23 cellular contexts compared by ENCODE assay signal in the genomic region with DNA sequence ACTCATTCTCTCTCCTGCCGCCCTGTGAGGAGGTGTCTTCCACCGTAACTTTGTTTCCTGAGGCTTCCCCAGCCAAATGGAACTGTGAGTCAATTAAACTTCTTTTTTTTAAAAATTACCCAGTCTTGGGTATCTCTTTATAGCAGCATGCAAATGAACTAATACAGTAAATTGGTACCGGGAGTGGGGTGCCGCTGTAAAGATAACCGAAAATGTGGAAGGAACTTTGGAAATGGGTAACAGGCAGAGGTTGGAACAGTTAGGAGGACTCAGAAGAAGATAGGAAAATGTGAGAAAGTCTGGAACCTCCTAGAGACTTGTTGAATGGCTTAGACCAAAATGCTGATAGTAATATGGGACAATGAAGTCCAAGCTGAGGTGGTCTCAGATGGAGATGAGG. TPM values are rescaled to one million over a fixed set of nuclear protein-coding genes. Genes with fewer than 3 reads are reported as not detected.
A peak's percentile ranks its signal among the peaks of the same experiment; 100 is the strongest.
DNase-seq lines count a peak whose midpoint lies in the region; ATAC-seq, FAIRE-seq and TF ChIP-seq lines count a peak whose summit lies in the region.
"Had no signal": no experiment of that assay in that cellular context is flagged by ENCODE, and none has a peak within 500 bp of the region (broad histone marks: within the 10 kb centered on the region; RNA-seq: fewer than 3 reads in every experiment).

No MANE protein-coding gene starts in this region.

- no peaks in the 10 kb centered on the region for H3K27me3 ChIP-seq in endodermal cell (ENCODE audit: control insufficient read depth, insufficient read depth, low read length, poor library complexity, severe bottlenecking)
- no peaks in the 10 kb centered on the region for H3K27me3 ChIP-seq in endothelial cell of umbilical vein (ENCODE audit: control insufficient read depth in 2 of 2, insufficient read depth in 2 of 2, low read length in 2 of 2)
- H3K27me3 ChIP-seq in left lung = no peaks in the 10 kb centered on the region
- H3K27me3 ChIP-seq in sigmoid colon = no peaks in the 10 kb centered on the region
- H3K27me3 ChIP-seq: BE2C, BLaER1 had no signal

- no peak for TF ChIP-seq EP300 in sigmoid colon (IDR thresholded peaks at IDR 0.05)

- POLR2A ChIA-PET in HEK293 (lab: Yijun Ruan, JAX) (no interaction called here), endothelial cell of umbilical vein (lab: Charles Lee) (no interaction called here)

- H3K4me1 Mint-ChIP-seq in endodermal cell = peaks cover 26% of the 10 kb centered on the region
- H3K4me1 Mint-ChIP-seq: CD14-positive monocyte; CD8-positive, alpha-beta memory T cell had no signal

- ATAC-seq in left lung (no peak), HG03457 (IDR thresholded peaks at IDR 0.05; ENCODE audit: unreplicated experiment) (no peak)
- ATAC-seq: GM12878 had no signal

- intact Hi-C loops in endothelial cell of umbilical vein (cut with micrococcal nuclease) (no loop called here), left lung (cut with DNase I) (no loop called here), sigmoid colon (cut with DNase I) (no loop called here)

- H3K9me3 Mint-ChIP-seq in endodermal cell = peaks cover 51% of the 10 kb centered on the region

- dilution Hi-C loops in endothelial cell of umbilical vein (cut with MboI; ENCODE audit: extremely low pct_ligation_motif_present, low sequenced_read_pairs) = no loop called here

- H3K27me3 Mint-ChIP-seq in endodermal cell (ENCODE audit: insufficient read depth) = no peaks in the 10 kb centered on the region
- H3K27me3 Mint-ChIP-seq: CD4-positive, alpha-beta memory T cell had no signal

- H3K36me3 Mint-ChIP-seq in endodermal cell (ENCODE audit: low read depth) = peaks cover 47% of the 10 kb centered on the region

- 90 to 96% methylated on average over 5 of the region's 5 CpGs for WGBS in endodermal cell (ENCODE audit: insufficient coverage in 1 of 2, insufficient read length in 1 of 2), 2 experiments
- 89 to 98% methylated on average over 5 of the region's 5 CpGs for WGBS in sigmoid colon, 2 donors

- H3K79me2 ChIP-seq in endothelial cell of umbilical vein (ENCODE audit: control insufficient read depth, insufficient read depth, low read length) = peaks cover 57% of the 10 kb centered on the region

- H3K27ac Mint-ChIP-seq in endodermal cell = no peak overlapping the region
- H3K27ac Mint-ChIP-seq: CD4-positive, alpha-beta memory T cell; CD4-positive, CD25-positive, alpha-beta regulatory T cell; CD8-positive, alpha-beta memory T cell had no signal

- H3K9ac ChIP-seq in endodermal cell (ENCODE audit: extremely low read depth, low read length, poor library complexity, severe bottlenecking) = no peak overlapping the region
- H3K9ac ChIP-seq in endothelial cell of umbilical vein (replicated peaks; ENCODE audit: extremely low read depth, insufficient read depth, low read length) = no peak overlapping the region
- H3K9ac ChIP-seq: BLaER1 had no signal

- DNase-seq in endodermal cell (no peak), endothelial cell of umbilical vein (ENCODE audit: low read depth, low spot score) (no peak), left lung (no peak), sigmoid colon (no peak)
- DNase-seq: 8988T; ACHN; BE2C; C1 segment of cervical spinal cord; CD4-positive, alpha-beta memory T cell; CD4-positive, CD25-positive, alpha-beta regulatory T cell; CD8-positive, alpha-beta memory T cell; COR-L47; DMS79 treated with DMSO at 0.1 percent for 48 hours had no signal

- H3K4me3 ChIP-seq in HEK293 (ENCODE audit: low read depth, low read length) (no peak overlapping the region), endodermal cell (ENCODE audit: low read length) (peak overlapping the region; percentile 69), endothelial cell of umbilical vein (replicated peaks in 1 of 3; ENCODE audit: insufficient read depth in 1 of 3, low read depth in 1 of 3, low read length in 3 of 3) (no peak overlapping the region), left lung (no peak overlapping the region), sigmoid colon (no peak overlapping the region)
- H3K4me3 ChIP-seq: GM12878 had no signal

- H4K20me1 ChIP-seq in endothelial cell of umbilical vein (replicated peaks; ENCODE audit: control insufficient read depth, extremely low read depth, insufficient read depth, low read length) = no peaks in the 10 kb centered on the region

- H3K4me3 Mint-ChIP-seq in endodermal cell = no peak overlapping the region
- H3K4me3 Mint-ChIP-seq: CD14-positive monocyte; CD4-positive, alpha-beta memory T cell; CD4-positive, CD25-positive, alpha-beta regulatory T cell; CD8-positive, alpha-beta memory T cell had no signal

- H3K36me3 ChIP-seq in HEK293 (ENCODE audit: control insufficient read depth in 2 of 2, insufficient read depth in 1 of 2, low read length in 2 of 2) (no peaks in the 10 kb centered on the region), endodermal cell (ENCODE audit: control insufficient read depth, insufficient read depth, low read length) (peaks cover 19% of the 10 kb centered on the region), endothelial cell of umbilical vein (ENCODE audit: control insufficient read depth in 2 of 2, extremely low read depth in 1 of 2, insufficient read depth in 2 of 2, low read length in 2 of 2) (no peaks in the 10 kb centered on the region), left lung (no peaks in the 10 kb centered on the region), sigmoid colon (no peaks in the 10 kb centered on the region)
- H3K36me3 ChIP-seq: BE2C had no signal

- no peaks in the 10 kb centered on the region for H3K9me1 ChIP-seq in endothelial cell of umbilical vein (replicated peaks; ENCODE audit: control insufficient read depth, extremely low read depth, insufficient read depth, low read length)

- no peak overlapping the region for H3K4me2 ChIP-seq in endothelial cell of umbilical vein (ENCODE audit: insufficient read depth, low read length)
- H3K4me2 ChIP-seq: BLaER1 had no signal

- BruUV-seq in endothelial cell of umbilical vein (replicated peaks; lab: Mats Ljungman, UMichigan) = no TSS peak

- H3K9me3 ChIP-seq in HEK293 (ENCODE audit: control insufficient read depth, insufficient read depth, low read depth, low read length) (no peaks in the 10 kb centered on the region), endodermal cell (ENCODE audit: control insufficient read depth, low read length) (peaks cover 48% of the 10 kb centered on the region), endothelial cell of umbilical vein (replicated peaks; ENCODE audit: control insufficient read depth, insufficient read depth, low read length) (no peaks in the 10 kb centered on the region), left lung (peaks cover 0 to 19% of the 10 kb centered on the region in 2 donors), sigmoid colon (peaks cover 0 to 7% (median 4%) of the 10 kb centered on the region in 4 donors)
- H3K9me3 ChIP-seq: BE2C had no signal

- no peak for TF ChIP-seq POLR2A in endothelial cell of umbilical vein (IDR thresholded peaks at IDR 0.05; ENCODE audit: low read depth, low read length)
- TF ChIP-seq POLR2A in sigmoid colon (IDR thresholded peaks at IDR 0.05) = no peak

- no peak overlapping the region for H2AFZ ChIP-seq in endothelial cell of umbilical vein (ENCODE audit: low read depth, low read length)

- H3K27ac ChIP-seq in HEK293 (ENCODE audit: extremely low read depth, low read depth, low read length) = no peak overlapping the region
- no peak overlapping the region for H3K27ac ChIP-seq in endodermal cell (ENCODE audit: low read depth, low read length)
- H3K27ac ChIP-seq in endothelial cell of umbilical vein (ENCODE audit: insufficient read depth, low read depth, low read length) = no peak overlapping the region
- H3K27ac ChIP-seq in left lung = no peak overlapping the region
- H3K27ac ChIP-seq in sigmoid colon = no peak overlapping the region
- H3K27ac ChIP-seq: BLaER1 had no signal

- FAIRE-seq in endothelial cell of umbilical vein (lab: Jason Lieb, UNC) = peak; percentile 33
- FAIRE-seq: A204.1, D721Med, G401.6, GM12878, GM12892, GM18507 had no signal

- H3K4me1 ChIP-seq in HEK293 (ENCODE audit: control insufficient read depth, insufficient read depth, low read length) (peaks cover 16% of the 10 kb centered on the region), endodermal cell (ENCODE audit: control insufficient read depth, insufficient read depth, low read length) (no peaks in the 10 kb centered on the region), endothelial cell of umbilical vein (ENCODE audit: control insufficient read depth, extremely low read depth, insufficient read depth, low read length) (no peaks in the 10 kb centered on the region), left lung (peaks cover 0 to 7% of the 10 kb centered on the region in 2 donors), sigmoid colon (peaks cover 0 to 16% (median under 1%) of the 10 kb centered on the region in 4 donors)
- H3K4me1 ChIP-seq: BE2C had no signal

- TF ChIP-seq CTCF in HEK293 (tag by site-specific recombination; IDR thresholded peaks at IDR 0.05) (no peak), endodermal cell (conservative IDR thresholded peaks at IDR 0.05) (no peak), endothelial cell of umbilical vein (IDR thresholded peaks at IDR 0.05; ENCODE audit: extremely low read depth in 1 of 2, insufficient read depth in 1 of 2, low read depth in 1 of 2, low read length in 2 of 2) (no peak), left lung (IDR thresholded peaks at IDR 0.05) (no peak), sigmoid colon (IDR thresholded peaks at IDR 0.05) (no peak)

- CTCF ChIA-PET in HEK293 (lab: Yijun Ruan, JAX) = interaction anchor here (0.6 kb wide), 1 partner anchor 49 kb away, joined by 3 read pairs; no protein-coding TSS in a partner anchor
- CTCF ChIA-PET in endothelial cell of umbilical vein (lab: Charles Lee) = no interaction called here

TF ChIP-seq in HEK293, 187 proteins besides CTCF, POLR2A, EP300 and RAD21:
- TF ChIP-seq ZNF707 (tag by site-specific recombination; IDR thresholded peaks at IDR 0.05) = peak; percentile 96
- TF ChIP-seq ZBTB1 (tag by site-specific recombination; IDR thresholded peaks at IDR 0.05) = no peak

TF ChIP-seq in endothelial cell of umbilical vein, 7 proteins besides CTCF, POLR2A, EP300 and RAD21 (continues in another document):
- TF ChIP-seq POLR2AphosphoS5 (IDR thresholded peaks at IDR 0.05; ENCODE audit: insufficient read depth, low read depth, low read length) (no peak), GATA2 (IDR thresholded peaks at IDR 0.05; ENCODE audit: insufficient read depth, insufficient read length, low read depth, low read length) (no peak)

RNA-seq across cellular contexts. Expression of a gene that starts 55.8 kb away (rescaled TPM):
- total RNA-seq in endodermal cell (100 to 1,000 TPM; 160 to 189 TPM), endothelial cell of umbilical vein (84.8 and 87.7 TPM in 2 replicates), left lung (10 to 100 TPM; 91.3 to 97.1 TPM), sigmoid colon (100 to 1,000 TPM in 2 of 4 donors, 10 to 100 TPM in 2; 65.7 to 147 (median 114) TPM)
- 62.9 TPM for polyA plus RNA-seq in endodermal cell (2013, experiment 1 of 2)
- 65.7 TPM for polyA plus RNA-seq in endodermal cell (2013, experiment 2 of 2)
- polyA plus RNA-seq in endothelial cell of umbilical vein (19.2 and 26.5 TPM in 2 replicates), sigmoid colon (10 to 100 TPM; 41.2 to 50.5 (median 42.6) TPM)
- 34.7 and 35.5 TPM in 2 replicates for polyA plus RNA-seq in endothelial cell of umbilical vein (2011; cell fraction: cytosol; rRNA removed)
- polyA plus RNA-seq in endothelial cell of umbilical vein (2011; cell fraction: nucleus; rRNA removed) = 191 and 235 TPM in 2 replicates
- polyA plus RNA-seq in endothelial cell of umbilical vein (2012) = 57.9 and 112 TPM in 2 replicates
- polyA minus RNA-seq in endothelial cell of umbilical vein = 98.9 and 116 TPM in 2 replicates
- polyA minus RNA-seq in endothelial cell of umbilical vein (2011; cell fraction: cytosol; rRNA and poly(A)+ RNA removed) = 12.1 TPM
- polyA minus RNA-seq in endothelial cell of umbilical vein (2011; cell fraction: nucleus; rRNA and poly(A)+ RNA removed) = 144 and 216 TPM in 2 replicates
